In the genomic region with DNA sequence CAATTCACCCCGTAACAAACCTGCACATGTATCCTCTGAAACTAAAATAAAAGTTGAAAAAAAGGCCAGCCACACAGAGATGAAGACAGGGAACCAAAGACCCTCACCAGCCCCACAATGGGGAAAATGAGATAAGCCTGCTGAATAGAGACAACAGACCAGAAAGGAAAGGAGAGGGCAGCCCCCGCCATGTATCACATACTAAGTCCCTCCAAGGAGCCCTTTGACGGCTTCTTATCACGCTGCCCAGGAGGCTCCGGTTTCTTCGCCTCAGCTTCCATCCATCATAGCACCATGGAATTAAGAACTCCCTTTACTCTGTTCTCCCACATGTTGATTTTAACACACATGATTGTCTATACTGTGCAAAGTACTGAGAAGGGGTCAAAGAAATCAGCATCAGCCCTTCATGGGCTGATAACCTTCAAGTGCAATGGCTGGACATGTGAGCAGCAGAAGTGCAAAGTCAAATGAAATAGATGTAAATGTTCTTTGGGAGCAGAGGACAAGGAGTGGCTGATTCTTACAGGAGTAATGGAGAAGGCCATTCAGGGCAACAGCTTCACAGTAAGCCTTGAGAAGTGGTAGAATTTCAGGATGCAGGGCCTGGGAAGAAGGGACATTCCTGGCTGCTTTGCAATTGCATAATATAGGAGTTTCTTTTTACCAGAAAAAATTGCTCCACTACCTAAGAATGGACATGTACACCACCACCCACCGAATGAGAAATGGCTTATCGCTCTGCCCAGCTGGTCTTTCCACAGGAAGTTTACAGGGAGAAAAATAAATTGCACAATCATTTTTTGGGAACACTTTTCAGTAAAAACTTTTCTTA, we compare ENCODE assay signal across 11 cellular contexts. TPM values are rescaled to one million over a fixed set of nuclear protein-coding genes. Genes with fewer than 3 reads are reported as not detected.
DNase-seq lines count a peak whose midpoint lies in the region; ATAC-seq and TF ChIP-seq lines count a peak whose summit lies in the region.
"Had no signal": no experiment of that assay in that cellular context is flagged by ENCODE, and none has a peak within 500 bp of the region (broad histone marks: within the 10 kb centered on the region; RNA-seq: fewer than 3 reads in every experiment).

No MANE protein-coding gene starts in this region.

- no peak for TF ChIP-seq CTCF in MCF 10A (IDR thresholded peaks at IDR 0.05; ENCODE audit: unreplicated experiment)
- TF ChIP-seq CTCF in vagina (IDR thresholded peaks at IDR 0.05): no peak
- no peak for TF ChIP-seq CTCF in GM10266 (IDR thresholded peaks at IDR 0.05; ENCODE audit: control insufficient read depth, insufficient read depth, low read depth, missing control alignments)

- H3K9me3 Mint-ChIP-seq in MCF 10A (ENCODE audit: unreplicated experiment): no peaks in the 10 kb centered on the region

- H3K9ac ChIP-seq in skeletal muscle satellite cell (ENCODE audit: low read depth, low read length): peak overlapping the region; percentile 18

- no peak for TF ChIP-seq POLR2A in vagina (IDR thresholded peaks at IDR 0.05)

- H3K4me1 Mint-ChIP-seq in MCF 10A (ENCODE audit: insufficient read depth, unreplicated experiment): peaks cover 15% of the 10 kb centered on the region

- DNase-seq in EL (peak; percentile 14), MCF 10A (ENCODE audit: unreplicated experiment) (peak; percentile 69), left cardiac atrium (peak; percentile 39), GM19240 (ENCODE audit: insufficient read length, low spot score) (no peak), vagina (ENCODE audit: extremely low spot score in 2 of 2) (no peak), GM10266 (ENCODE audit: extremely low spot score) (no peak)
- DNase-seq: activated naive CD4-positive, alpha-beta T cell treated with anti-CD3 and anti-CD28 coated beads, Interleukin-2, amount 50 U/mL, for 16 hours; CD4-positive, alpha-beta memory T cell; stimulated activated CD4-positive, alpha-beta T cell treated with anti-CD3 and anti-CD28 coated beads, Interleukin-4, amount 100 ng/mL, for 1 hour had no signal

- intact Hi-C loops in MCF 10A (cut with micrococcal nuclease): no loop called here
- intact Hi-C loops in left cardiac atrium (cut with DNase I): no loop called here
- intact Hi-C loops in vagina (cut with DNase I): no loop called here

- no peak overlapping the region for H3K4me3 Mint-ChIP-seq in MCF 10A (ENCODE audit: unreplicated experiment)
- H3K4me3 Mint-ChIP-seq: CD4-positive, alpha-beta memory T cell had no signal

- peak overlapping the region; percentile 33 for H3K4me3 ChIP-seq in skeletal muscle satellite cell (ENCODE audit: low read length)
- no peak overlapping the region for H3K4me3 ChIP-seq in vagina

- no peaks in the 10 kb centered on the region for H3K27me3 Mint-ChIP-seq in MCF 10A (ENCODE audit: insufficient read depth, unreplicated experiment)
- H3K27me3 Mint-ChIP-seq: CD4-positive, alpha-beta memory T cell had no signal

- CTCF ChIA-PET in MCF 10A (lab: Yijun Ruan, JAX): no interaction called here

- H3K27ac ChIP-seq in vagina: no peak overlapping the region

- H3K4me2 ChIP-seq in skeletal muscle satellite cell (ENCODE audit: low read length): peak overlapping the region; percentile 44

- BruUV-seq in MCF 10A (replicated peaks; lab: Mats Ljungman, UMichigan): no TSS peak

- H3K4me1 ChIP-seq in skeletal muscle satellite cell (ENCODE audit: control insufficient read depth, insufficient read depth, low read length): peaks cover 22% of the 10 kb centered on the region
- H3K4me1 ChIP-seq in vagina: peaks cover 22% of the 10 kb centered on the region

- no peaks in the 10 kb centered on the region for H3K9me3 ChIP-seq in skeletal muscle satellite cell (replicated peaks; ENCODE audit: low read length)
- H3K9me3 ChIP-seq in vagina: no peaks in the 10 kb centered on the region

- peak overlapping the region; percentile 54 for H3K27ac Mint-ChIP-seq in MCF 10A (ENCODE audit: low read depth, unreplicated experiment)

- H3K36me3 ChIP-seq in skeletal muscle satellite cell (ENCODE audit: insufficient read depth, low read length): no peaks in the 10 kb centered on the region
- no peaks in the 10 kb centered on the region for H3K36me3 ChIP-seq in vagina

- H3K27me3 ChIP-seq in skeletal muscle satellite cell (ENCODE audit: control insufficient read depth, insufficient read depth, low read length): no peaks in the 10 kb centered on the region
- no peaks in the 10 kb centered on the region for H3K27me3 ChIP-seq in vagina

- no peaks in the 10 kb centered on the region for H3K36me3 Mint-ChIP-seq in MCF 10A (ENCODE audit: insufficient read depth, unreplicated experiment)
- H3K36me3 Mint-ChIP-seq: CD4-positive, alpha-beta memory T cell had no signal

- ATAC-seq in left cardiac atrium (peak; percentile 82 to 87), GM19463 (IDR thresholded peaks at IDR 0.05; ENCODE audit: unreplicated experiment) (no peak)

- POLR2A ChIA-PET in MCF 10A (lab: Yijun Ruan, JAX): interaction anchor here (0.8 to 2.1 kb wide), 3 partner anchors 18 to 40 kb away, joined by 3 to 8 read pairs (median 7); no protein-coding TSS in a partner anchor

RNA-seq across cellular contexts. Expression of gene MAP3K5, which starts 54.7 kb away (rescaled TPM):
- total RNA-seq in MCF 10A (2022): 7.6 and 8.4 TPM in 2 replicates
- total RNA-seq in left cardiac atrium: 1 to 10 TPM; 6.6 to 9.7 TPM
- total RNA-seq in skeletal muscle satellite cell (2012; rRNA removed): 6.6 and 9.6 TPM in 2 replicates
- 31.2 TPM for total RNA-seq in vagina

Comparison
In these comparisons a context has a peak if more than half of its experiments do, and no peak if none do; other contexts are left out.
1. DNase-seq: peak in EL (single experiment), MCF 10A (single experiment) and left cardiac atrium (single experiment); none in GM19240 (single experiment), vagina (0 of 2) and GM10266 (single experiment).